Comparison of ENCODE assay signal across 1 cellular context in genomic region chr4:6582889-6583504, GRCh38.
TF ChIP-seq lines count a peak whose summit lies in the region.

No MANE protein-coding gene starts in this region.

TF ChIP-seq in GM23338, 12 proteins besides CTCF, POLR2A, EP300 and RAD21 (continued from another document):
- TF ChIP-seq, protein P1, sequence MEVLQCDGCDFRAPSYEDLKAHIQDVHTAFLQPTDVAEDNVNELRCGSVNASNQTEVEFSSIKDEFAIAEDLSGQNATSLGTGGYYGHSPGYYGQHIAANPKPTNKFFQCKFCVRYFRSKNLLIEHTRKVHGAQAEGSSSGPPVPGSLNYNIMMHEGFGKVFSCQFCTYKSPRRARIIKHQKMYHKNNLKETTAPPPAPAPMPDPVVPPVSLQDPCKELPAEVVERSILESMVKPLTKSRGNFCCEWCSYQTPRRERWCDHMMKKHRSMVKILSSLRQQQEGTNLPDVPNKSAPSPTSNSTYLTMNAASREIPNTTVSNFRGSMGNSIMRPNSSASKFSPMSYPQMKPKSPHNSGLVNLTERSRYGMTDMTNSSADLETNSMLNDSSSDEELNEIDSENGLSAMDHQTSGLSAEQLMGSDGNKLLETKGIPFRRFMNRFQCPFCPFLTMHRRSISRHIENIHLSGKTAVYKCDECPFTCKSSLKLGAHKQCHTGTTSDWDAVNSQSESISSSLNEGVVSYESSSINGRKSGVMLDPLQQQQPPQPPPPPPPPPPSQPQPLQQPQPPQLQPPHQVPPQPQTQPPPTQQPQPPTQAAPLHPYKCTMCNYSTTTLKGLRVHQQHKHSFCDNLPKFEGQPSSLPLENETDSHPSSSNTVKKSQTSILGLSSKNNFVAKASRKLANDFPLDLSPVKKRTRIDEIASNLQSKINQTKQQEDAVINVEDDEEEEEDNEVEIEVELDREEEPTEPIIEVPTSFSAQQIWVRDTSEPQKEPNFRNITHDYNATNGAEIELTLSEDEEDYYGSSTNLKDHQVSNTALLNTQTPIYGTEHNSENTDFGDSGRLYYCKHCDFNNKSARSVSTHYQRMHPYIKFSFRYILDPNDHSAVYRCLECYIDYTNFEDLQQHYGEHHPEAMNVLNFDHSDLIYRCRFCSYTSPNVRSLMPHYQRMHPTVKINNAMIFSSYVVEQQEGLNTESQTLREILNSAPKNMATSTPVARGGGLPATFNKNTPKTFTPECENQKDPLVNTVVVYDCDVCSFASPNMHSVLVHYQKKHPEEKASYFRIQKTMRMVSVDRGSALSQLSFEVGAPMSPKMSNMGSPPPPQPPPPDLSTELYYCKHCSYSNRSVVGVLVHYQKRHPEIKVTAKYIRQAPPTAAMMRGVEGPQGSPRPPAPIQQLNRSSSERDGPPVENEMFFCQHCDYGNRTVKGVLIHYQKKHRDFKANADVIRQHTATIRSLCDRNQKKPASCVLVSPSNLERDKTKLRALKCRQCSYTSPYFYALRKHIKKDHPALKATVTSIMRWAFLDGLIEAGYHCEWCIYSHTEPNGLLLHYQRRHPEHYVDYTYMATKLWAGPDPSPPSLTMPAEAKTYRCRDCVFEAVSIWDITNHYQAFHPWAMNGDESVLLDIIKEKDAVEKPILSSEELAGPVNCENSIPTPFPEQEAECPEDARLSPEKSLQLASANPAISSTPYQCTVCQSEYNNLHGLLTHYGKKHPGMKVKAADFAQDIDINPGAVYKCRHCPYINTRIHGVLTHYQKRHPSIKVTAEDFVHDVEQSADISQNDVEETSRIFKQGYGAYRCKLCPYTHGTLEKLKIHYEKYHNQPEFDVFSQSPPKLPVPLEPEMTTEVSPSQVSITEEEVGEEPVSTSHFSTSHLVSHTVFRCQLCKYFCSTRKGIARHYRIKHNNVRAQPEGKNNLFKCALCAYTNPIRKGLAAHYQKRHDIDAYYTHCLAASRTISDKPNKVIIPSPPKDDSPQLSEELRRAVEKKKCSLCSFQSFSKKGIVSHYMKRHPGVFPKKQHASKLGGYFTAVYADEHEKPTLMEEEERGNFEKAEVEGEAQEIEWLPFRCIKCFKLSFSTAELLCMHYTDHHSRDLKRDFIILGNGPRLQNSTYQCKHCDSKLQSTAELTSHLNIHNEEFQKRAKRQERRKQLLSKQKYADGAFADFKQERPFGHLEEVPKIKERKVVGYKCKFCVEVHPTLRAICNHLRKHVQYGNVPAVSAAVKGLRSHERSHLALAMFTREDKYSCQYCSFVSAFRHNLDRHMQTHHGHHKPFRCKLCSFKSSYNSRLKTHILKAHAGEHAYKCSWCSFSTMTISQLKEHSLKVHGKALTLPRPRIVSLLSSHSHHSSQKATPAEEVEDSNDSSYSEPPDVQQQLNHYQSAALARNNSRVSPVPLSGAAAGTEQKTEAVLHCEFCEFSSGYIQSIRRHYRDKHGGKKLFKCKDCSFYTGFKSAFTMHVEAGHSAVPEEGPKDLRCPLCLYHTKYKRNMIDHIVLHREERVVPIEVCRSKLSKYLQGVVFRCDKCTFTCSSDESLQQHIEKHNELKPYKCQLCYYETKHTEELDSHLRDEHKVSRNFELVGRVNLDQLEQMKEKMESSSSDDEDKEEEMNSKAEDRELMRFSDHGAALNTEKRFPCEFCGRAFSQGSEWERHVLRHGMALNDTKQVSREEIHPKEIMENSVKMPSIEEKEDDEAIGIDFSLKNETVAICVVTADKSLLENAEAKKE (CRISPR knock-in tag; IDR thresholded peaks at IDR 0.05): no peak
